Comparison of ENCODE assay signal across 1 cellular context in the genomic region with DNA sequence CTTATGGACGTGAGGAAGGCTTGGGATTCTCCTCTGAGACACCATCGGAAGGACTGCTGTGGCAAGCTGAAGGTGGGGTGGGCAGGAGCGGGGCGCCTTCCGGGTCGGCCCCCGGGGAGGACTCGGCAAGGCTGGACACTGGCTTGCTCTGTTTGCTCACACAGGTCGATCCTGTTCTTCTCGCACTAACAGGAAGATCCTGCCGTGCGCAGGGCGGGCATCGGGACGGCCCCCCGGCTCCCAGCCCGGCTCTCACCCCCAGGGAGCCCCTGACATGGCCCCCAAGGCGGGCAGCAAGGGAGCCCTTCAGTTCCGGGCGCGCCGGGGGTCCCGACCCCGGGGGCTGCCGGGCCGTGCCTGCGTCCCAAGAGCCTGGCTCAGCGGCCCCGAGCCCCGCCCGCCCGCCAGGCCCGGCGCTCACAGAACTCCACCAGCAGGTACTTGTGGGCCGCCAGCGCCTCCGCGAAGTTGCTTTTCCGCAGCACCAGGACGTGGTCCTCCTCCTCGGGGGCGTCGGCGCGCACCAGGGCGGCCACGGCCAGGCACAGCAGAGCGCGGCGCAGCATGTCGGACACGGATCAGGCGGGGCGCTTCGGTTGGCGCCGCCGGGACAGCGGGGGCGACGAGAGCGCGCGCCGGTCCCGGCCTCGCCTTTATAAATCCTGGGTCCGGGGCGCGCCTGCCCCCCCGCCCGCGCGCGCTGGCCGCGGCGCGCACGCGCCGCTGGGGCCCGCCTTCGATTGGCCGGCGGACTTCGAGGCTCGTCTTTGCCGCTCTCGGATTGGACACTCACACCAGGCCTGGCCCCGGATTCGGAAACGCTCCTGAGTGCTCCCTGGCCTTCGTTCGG.
TF ChIP-seq lines count a peak whose summit lies in the region.

A gene (minus strand): TSS at position 630 of the 850 bp plus-strand sequence. CDS start 64 bp downstream, at position 566.

TF ChIP-seq in WTC11, 78 proteins besides CTCF, POLR2A, EP300 and RAD21 (continued from another document and continues in another):
- TF ChIP-seq ELF4 (CRISPR knock-in tag; IDR thresholded peaks at IDR 0.05; ENCODE audit: low read depth) (no peak; the same call in 1 of the 2 replicates), OVOL2 (CRISPR knock-in tag; IDR thresholded peaks at IDR 0.05; ENCODE audit: borderline replicate concordance) (no peak; the same call in 1 of the 2 replicates), ZNF232 (CRISPR knock-in tag; IDR thresholded peaks at IDR 0.05) (no peak), FOXK1 (CRISPR knock-in tag; IDR thresholded peaks at IDR 0.05) (no peak), MYBL2 (CRISPR knock-in tag; IDR thresholded peaks at IDR 0.05) (peak; percentile 38; the same call in 1 of the 2 replicates), ZNF263 (CRISPR knock-in tag; IDR thresholded peaks at IDR 0.05; ENCODE audit: low read depth) (no peak; the same call in 1 of the 2 replicates), ZNF317 (CRISPR knock-in tag; IDR thresholded peaks at IDR 0.05; ENCODE audit: borderline replicate concordance, low read depth) (no peak), GABPB1 (CRISPR knock-in tag; IDR thresholded peaks at IDR 0.05) (no peak), ZNF219 (CRISPR knock-in tag; IDR thresholded peaks at IDR 0.05; ENCODE audit: borderline replicate concordance) (no peak), IRF2 (CRISPR knock-in tag; IDR thresholded peaks at IDR 0.05; ENCODE audit: borderline replicate concordance, low read depth) (no peak), NFATC4 (CRISPR knock-in tag; IDR thresholded peaks at IDR 0.05) (no peak), NR1H2 (CRISPR knock-in tag; IDR thresholded peaks at IDR 0.05) (no peak), RORB (CRISPR knock-in tag; IDR thresholded peaks at IDR 0.05) (peak; percentile 61; the same call in 1 of the 2 replicates), TP53 (CRISPR knock-in tag; IDR thresholded peaks at IDR 0.05) (no peak), JAZF1 (CRISPR knock-in tag; IDR thresholded peaks at IDR 0.05) (no peak), HMGA2 (CRISPR knock-in tag; IDR thresholded peaks at IDR 0.05) (no peak), ATF1 (CRISPR knock-in tag; IDR thresholded peaks at IDR 0.05) (no peak), SOX15 (CRISPR knock-in tag; IDR thresholded peaks at IDR 0.05) (no peak), TEAD4 (CRISPR knock-in tag; IDR thresholded peaks at IDR 0.05) (no peak), ZNF671 (CRISPR knock-in tag; IDR thresholded peaks at IDR 0.05) (no peak), NFYB (CRISPR knock-in tag; conservative IDR thresholded peaks at IDR 0.05; ENCODE audit: low read depth) (no peak), SMAD4 (CRISPR knock-in tag; IDR thresholded peaks at IDR 0.05) (no peak), CREB1 (CRISPR knock-in tag; IDR thresholded peaks at IDR 0.05) (no peak), ESRRA (CRISPR knock-in tag; IDR thresholded peaks at IDR 0.05; ENCODE audit: borderline replicate concordance) (0 out of 2 replicates have a peak, but pooled peaks have one; percentile 60), NR3C1 (CRISPR knock-in tag; conservative IDR thresholded peaks at IDR 0.05; ENCODE audit: low read depth) (no peak)
- TF ChIP-seq, protein P1, sequence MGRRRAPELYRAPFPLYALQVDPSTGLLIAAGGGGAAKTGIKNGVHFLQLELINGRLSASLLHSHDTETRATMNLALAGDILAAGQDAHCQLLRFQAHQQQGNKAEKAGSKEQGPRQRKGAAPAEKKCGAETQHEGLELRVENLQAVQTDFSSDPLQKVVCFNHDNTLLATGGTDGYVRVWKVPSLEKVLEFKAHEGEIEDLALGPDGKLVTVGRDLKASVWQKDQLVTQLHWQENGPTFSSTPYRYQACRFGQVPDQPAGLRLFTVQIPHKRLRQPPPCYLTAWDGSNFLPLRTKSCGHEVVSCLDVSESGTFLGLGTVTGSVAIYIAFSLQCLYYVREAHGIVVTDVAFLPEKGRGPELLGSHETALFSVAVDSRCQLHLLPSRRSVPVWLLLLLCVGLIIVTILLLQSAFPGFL (CRISPR knock-in tag; IDR thresholded peaks at IDR 0.05; ENCODE audit: borderline replicate concordance): no peak
- TF ChIP-seq, protein P2, sequence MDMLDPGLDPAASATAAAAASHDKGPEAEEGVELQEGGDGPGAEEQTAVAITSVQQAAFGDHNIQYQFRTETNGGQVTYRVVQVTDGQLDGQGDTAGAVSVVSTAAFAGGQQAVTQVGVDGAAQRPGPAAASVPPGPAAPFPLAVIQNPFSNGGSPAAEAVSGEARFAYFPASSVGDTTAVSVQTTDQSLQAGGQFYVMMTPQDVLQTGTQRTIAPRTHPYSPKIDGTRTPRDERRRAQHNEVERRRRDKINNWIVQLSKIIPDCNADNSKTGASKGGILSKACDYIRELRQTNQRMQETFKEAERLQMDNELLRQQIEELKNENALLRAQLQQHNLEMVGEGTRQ (CRISPR knock-in tag; IDR thresholded peaks at IDR 0.05): no peak
- TF ChIP-seq, protein P3, sequence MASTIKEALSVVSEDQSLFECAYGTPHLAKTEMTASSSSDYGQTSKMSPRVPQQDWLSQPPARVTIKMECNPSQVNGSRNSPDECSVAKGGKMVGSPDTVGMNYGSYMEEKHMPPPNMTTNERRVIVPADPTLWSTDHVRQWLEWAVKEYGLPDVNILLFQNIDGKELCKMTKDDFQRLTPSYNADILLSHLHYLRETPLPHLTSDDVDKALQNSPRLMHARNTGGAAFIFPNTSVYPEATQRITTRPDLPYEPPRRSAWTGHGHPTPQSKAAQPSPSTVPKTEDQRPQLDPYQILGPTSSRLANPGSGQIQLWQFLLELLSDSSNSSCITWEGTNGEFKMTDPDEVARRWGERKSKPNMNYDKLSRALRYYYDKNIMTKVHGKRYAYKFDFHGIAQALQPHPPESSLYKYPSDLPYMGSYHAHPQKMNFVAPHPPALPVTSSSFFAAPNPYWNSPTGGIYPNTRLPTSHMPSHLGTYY (CRISPR knock-in tag; IDR thresholded peaks at IDR 0.05): no peak
- TF ChIP-seq, protein P4, sequence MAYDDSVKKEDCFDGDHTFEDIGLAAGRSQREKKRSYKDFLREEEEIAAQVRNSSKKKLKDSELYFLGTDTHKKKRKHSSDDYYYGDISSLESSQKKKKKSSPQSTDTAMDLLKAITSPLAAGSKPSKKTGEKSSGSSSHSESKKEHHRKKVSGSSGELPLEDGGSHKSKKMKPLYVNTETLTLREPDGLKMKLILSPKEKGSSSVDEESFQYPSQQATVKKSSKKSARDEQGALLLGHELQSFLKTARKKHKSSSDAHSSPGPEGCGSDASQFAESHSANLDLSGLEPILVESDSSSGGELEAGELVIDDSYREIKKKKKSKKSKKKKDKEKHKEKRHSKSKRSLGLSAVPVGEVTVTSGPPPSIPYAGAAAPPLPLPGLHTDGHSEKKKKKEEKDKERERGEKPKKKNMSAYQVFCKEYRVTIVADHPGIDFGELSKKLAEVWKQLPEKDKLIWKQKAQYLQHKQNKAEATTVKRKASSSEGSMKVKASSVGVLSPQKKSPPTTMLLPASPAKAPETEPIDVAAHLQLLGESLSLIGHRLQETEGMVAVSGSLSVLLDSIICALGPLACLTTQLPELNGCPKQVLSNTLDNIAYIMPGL (CRISPR knock-in tag; IDR thresholded peaks at IDR 0.05): no peak
- TF ChIP-seq, protein P5, sequence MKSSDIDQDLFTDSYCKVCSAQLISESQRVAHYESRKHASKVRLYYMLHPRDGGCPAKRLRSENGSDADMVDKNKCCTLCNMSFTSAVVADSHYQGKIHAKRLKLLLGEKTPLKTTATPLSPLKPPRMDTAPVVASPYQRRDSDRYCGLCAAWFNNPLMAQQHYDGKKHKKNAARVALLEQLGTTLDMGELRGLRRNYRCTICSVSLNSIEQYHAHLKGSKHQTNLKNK (CRISPR knock-in tag; IDR thresholded peaks at IDR 0.05): no peak
- TF ChIP-seq, protein P6, sequence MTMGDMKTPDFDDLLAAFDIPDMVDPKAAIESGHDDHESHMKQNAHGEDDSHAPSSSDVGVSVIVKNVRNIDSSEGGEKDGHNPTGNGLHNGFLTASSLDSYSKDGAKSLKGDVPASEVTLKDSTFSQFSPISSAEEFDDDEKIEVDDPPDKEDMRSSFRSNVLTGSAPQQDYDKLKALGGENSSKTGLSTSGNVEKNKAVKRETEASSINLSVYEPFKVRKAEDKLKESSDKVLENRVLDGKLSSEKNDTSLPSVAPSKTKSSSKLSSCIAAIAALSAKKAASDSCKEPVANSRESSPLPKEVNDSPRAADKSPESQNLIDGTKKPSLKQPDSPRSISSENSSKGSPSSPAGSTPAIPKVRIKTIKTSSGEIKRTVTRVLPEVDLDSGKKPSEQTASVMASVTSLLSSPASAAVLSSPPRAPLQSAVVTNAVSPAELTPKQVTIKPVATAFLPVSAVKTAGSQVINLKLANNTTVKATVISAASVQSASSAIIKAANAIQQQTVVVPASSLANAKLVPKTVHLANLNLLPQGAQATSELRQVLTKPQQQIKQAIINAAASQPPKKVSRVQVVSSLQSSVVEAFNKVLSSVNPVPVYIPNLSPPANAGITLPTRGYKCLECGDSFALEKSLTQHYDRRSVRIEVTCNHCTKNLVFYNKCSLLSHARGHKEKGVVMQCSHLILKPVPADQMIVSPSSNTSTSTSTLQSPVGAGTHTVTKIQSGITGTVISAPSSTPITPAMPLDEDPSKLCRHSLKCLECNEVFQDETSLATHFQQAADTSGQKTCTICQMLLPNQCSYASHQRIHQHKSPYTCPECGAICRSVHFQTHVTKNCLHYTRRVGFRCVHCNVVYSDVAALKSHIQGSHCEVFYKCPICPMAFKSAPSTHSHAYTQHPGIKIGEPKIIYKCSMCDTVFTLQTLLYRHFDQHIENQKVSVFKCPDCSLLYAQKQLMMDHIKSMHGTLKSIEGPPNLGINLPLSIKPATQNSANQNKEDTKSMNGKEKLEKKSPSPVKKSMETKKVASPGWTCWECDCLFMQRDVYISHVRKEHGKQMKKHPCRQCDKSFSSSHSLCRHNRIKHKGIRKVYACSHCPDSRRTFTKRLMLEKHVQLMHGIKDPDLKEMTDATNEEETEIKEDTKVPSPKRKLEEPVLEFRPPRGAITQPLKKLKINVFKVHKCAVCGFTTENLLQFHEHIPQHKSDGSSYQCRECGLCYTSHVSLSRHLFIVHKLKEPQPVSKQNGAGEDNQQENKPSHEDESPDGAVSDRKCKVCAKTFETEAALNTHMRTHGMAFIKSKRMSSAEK (CRISPR knock-in tag; IDR thresholded peaks at IDR 0.05; ENCODE audit: borderline replicate concordance): no peak; the same call in 1 of the 2 replicates
- TF ChIP-seq, protein P7, sequence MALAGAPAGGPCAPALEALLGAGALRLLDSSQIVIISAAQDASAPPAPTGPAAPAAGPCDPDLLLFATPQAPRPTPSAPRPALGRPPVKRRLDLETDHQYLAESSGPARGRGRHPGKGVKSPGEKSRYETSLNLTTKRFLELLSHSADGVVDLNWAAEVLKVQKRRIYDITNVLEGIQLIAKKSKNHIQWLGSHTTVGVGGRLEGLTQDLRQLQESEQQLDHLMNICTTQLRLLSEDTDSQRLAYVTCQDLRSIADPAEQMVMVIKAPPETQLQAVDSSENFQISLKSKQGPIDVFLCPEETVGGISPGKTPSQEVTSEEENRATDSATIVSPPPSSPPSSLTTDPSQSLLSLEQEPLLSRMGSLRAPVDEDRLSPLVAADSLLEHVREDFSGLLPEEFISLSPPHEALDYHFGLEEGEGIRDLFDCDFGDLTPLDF (CRISPR knock-in tag; IDR thresholded peaks at IDR 0.05): no peak
- TF ChIP-seq, protein P8, sequence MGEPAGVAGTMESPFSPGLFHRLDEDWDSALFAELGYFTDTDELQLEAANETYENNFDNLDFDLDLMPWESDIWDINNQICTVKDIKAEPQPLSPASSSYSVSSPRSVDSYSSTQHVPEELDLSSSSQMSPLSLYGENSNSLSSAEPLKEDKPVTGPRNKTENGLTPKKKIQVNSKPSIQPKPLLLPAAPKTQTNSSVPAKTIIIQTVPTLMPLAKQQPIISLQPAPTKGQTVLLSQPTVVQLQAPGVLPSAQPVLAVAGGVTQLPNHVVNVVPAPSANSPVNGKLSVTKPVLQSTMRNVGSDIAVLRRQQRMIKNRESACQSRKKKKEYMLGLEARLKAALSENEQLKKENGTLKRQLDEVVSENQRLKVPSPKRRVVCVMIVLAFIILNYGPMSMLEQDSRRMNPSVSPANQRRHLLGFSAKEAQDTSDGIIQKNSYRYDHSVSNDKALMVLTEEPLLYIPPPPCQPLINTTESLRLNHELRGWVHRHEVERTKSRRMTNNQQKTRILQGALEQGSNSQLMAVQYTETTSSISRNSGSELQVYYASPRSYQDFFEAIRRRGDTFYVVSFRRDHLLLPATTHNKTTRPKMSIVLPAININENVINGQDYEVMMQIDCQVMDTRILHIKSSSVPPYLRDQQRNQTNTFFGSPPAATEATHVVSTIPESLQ (CRISPR knock-in tag; IDR thresholded peaks at IDR 0.05): no peak
- TF ChIP-seq, protein P9, sequence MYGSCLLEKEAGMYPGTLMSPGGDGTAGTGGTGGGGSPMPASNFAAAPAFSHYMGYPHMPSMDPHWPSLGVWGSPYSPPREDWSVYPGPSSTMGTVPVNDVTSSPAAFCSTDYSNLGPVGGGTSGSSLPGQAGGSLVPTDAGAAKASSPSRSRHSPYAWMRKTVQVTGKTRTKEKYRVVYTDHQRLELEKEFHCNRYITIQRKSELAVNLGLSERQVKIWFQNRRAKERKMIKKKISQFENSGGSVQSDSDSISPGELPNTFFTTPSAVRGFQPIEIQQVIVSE (CRISPR knock-in tag; IDR thresholded peaks at IDR 0.05; ENCODE audit: borderline replicate concordance): no peak
- TF ChIP-seq, protein P10, sequence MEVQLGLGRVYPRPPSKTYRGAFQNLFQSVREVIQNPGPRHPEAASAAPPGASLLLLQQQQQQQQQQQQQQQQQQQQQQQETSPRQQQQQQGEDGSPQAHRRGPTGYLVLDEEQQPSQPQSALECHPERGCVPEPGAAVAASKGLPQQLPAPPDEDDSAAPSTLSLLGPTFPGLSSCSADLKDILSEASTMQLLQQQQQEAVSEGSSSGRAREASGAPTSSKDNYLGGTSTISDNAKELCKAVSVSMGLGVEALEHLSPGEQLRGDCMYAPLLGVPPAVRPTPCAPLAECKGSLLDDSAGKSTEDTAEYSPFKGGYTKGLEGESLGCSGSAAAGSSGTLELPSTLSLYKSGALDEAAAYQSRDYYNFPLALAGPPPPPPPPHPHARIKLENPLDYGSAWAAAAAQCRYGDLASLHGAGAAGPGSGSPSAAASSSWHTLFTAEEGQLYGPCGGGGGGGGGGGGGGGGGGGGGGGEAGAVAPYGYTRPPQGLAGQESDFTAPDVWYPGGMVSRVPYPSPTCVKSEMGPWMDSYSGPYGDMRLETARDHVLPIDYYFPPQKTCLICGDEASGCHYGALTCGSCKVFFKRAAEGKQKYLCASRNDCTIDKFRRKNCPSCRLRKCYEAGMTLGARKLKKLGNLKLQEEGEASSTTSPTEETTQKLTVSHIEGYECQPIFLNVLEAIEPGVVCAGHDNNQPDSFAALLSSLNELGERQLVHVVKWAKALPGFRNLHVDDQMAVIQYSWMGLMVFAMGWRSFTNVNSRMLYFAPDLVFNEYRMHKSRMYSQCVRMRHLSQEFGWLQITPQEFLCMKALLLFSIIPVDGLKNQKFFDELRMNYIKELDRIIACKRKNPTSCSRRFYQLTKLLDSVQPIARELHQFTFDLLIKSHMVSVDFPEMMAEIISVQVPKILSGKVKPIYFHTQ (CRISPR knock-in tag; IDR thresholded peaks at IDR 0.05): no peak; the same call in 1 of the 2 replicates
- TF ChIP-seq, protein P11, sequence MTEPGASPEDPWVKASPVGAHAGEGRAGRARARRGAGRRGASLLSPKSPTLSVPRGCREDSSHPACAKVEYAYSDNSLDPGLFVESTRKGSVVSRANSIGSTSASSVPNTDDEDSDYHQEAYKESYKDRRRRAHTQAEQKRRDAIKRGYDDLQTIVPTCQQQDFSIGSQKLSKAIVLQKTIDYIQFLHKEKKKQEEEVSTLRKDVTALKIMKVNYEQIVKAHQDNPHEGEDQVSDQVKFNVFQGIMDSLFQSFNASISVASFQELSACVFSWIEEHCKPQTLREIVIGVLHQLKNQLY (CRISPR knock-in tag; IDR thresholded peaks at IDR 0.05): no peak
